In the genomic region with DNA sequence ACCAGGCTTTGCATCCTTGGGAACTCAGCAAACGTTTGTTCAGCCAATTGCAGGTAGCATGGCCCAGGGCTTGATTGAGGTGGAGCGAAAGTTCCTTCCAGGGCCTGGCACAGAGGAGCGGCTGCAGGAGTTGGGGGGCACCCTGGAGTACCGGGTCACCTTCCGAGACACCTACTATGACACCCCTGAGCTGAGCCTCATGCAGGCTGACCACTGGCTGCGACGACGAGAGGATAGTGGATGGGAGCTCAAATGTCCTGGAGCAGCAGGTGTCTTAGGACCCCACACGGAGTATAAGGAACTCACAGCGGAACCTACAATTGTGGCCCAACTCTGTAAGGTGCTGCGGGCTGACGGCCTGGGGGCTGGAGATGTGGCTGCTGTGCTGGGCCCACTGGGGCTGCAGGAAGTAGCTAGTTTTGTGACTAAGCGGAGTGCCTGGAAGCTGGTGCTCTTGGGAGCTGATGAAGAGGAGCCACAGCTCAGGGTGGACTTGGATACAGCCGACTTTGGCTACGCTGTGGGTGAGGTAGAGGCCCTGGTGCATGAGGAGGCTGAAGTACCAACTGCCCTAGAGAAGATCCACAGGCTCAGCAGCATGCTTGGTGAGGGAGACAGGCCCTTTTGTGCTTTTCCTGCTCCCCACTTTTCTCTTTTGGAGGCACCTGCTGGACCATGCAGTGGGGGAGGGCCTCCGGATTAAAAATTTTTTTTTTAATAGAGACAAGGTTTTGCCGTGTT, we compare ENCODE assay signal across 1 cellular context.
A peak's percentile ranks its signal among the peaks of the same experiment; 100 is the strongest.
TF ChIP-seq lines count a peak whose summit lies in the region.

No MANE protein-coding gene starts in this region.

TF ChIP-seq in HepG2, 621 proteins besides CTCF, POLR2A, EP300 and RAD21 (continued from another document and continues in another):
- TF ChIP-seq, protein P1, sequence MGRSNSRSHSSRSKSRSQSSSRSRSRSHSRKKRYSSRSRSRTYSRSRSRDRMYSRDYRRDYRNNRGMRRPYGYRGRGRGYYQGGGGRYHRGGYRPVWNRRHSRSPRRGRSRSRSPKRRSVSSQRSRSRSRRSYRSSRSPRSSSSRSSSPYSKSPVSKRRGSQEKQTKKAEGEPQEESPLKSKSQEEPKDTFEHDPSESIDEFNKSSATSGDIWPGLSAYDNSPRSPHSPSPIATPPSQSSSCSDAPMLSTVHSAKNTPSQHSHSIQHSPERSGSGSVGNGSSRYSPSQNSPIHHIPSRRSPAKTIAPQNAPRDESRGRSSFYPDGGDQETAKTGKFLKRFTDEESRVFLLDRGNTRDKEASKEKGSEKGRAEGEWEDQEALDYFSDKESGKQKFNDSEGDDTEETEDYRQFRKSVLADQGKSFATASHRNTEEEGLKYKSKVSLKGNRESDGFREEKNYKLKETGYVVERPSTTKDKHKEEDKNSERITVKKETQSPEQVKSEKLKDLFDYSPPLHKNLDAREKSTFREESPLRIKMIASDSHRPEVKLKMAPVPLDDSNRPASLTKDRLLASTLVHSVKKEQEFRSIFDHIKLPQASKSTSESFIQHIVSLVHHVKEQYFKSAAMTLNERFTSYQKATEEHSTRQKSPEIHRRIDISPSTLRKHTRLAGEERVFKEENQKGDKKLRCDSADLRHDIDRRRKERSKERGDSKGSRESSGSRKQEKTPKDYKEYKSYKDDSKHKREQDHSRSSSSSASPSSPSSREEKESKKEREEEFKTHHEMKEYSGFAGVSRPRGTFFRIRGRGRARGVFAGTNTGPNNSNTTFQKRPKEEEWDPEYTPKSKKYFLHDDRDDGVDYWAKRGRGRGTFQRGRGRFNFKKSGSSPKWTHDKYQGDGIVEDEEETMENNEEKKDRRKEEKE (IDR thresholded peaks at IDR 0.05) = no peak
- TF ChIP-seq ZNF337 (CRISPR knock-in tag; IDR thresholded peaks at IDR 0.05; ENCODE audit: borderline replicate concordance, low read depth) = no peak
- TF ChIP-seq NCOA5 (CRISPR knock-in tag; IDR thresholded peaks at IDR 0.05) = 0 out of 2 replicates have a peak, but pooled peaks have one; percentile 8
- TF ChIP-seq, protein P2, sequence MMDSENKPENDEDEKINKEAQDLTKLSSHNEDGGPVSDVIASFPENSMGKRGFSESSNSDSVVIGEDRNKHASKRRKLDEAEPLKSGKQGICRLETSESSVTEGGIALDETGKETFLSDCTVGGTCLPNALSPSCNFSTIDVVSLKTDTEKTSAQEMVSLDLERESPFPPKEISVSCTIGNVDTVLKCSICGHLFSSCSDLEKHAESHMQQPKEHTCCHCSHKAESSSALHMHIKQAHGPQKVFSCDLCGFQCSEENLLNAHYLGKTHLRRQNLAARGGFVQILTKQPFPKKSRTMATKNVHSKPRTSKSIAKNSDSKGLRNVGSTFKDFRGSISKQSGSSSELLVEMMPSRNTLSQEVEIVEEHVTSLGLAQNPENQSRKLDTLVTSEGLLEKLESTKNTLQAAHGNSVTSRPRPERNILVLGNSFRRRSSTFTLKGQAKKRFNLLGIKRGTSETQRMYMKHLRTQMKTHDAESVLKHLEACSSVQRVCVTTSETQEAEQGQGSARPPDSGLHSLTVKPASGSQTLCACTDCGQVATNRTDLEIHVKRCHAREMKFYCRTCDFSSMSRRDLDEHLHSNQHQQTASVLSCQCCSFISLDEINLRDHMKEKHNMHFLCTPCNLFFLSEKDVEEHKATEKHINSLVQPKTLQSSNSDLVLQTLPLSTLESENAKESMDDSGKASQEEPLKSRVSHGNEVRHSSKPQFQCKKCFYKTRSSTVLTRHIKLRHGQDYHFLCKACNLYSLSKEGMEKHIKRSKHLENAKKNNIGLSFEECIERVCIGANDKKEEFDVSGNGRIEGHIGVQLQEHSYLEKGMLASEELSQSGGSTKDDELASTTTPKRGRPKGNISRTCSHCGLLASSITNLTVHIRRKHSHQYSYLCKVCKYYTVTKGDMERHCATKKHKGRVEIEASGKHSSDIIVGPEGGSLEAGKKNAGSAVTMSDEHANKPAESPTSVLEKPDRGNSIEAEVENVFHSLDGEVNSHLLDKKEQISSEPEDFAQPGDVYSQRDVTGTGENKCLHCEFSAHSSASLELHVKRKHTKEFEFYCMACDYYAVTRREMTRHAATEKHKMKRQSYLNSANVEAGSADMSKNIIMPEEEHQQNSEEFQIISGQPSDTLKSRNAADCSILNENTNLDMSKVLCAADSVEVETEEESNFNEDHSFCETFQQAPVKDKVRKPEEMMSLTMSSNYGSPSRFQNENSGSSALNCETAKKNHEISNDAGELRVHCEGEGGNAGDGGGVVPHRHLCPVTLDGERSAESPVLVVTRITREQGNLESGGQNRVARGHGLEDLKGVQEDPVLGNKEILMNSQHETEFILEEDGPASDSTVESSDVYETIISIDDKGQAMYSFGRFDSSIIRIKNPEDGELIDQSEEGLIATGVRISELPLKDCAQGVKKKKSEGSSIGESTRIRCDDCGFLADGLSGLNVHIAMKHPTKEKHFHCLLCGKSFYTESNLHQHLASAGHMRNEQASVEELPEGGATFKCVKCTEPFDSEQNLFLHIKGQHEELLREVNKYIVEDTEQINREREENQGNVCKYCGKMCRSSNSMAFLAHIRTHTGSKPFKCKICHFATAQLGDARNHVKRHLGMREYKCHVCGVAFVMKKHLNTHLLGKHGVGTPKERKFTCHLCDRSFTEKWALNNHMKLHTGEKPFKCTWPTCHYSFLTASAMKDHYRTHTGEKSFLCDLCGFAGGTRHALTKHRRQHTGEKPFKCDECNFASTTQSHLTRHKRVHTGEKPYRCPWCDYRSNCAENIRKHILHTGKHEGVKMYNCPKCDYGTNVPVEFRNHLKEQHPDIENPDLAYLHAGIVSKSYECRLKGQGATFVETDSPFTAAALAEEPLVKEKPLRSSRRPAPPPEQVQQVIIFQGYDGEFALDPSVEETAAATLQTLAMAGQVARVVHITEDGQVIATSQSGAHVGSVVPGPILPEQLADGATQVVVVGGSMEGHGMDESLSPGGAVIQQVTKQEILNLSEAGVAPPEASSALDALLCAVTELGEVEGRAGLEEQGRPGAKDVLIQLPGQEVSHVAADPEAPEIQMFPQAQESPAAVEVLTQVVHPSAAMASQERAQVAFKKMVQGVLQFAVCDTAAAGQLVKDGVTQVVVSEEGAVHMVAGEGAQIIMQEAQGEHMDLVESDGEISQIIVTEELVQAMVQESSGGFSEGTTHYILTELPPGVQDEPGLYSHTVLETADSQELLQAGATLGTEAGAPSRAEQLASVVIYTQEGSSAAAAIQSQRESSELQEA (CRISPR knock-in tag; IDR thresholded peaks at IDR 0.05; ENCODE audit: not compliant biosample characterization) = no peak
- no peak for TF ChIP-seq GABPA (IDR thresholded peaks at IDR 0.05; ENCODE audit: low read depth, low read length)
- no peak for TF ChIP-seq GABPA (CRISPR knock-in tag; IDR thresholded peaks at IDR 0.05; ENCODE audit: low read depth)
- TF ChIP-seq, protein P3, sequence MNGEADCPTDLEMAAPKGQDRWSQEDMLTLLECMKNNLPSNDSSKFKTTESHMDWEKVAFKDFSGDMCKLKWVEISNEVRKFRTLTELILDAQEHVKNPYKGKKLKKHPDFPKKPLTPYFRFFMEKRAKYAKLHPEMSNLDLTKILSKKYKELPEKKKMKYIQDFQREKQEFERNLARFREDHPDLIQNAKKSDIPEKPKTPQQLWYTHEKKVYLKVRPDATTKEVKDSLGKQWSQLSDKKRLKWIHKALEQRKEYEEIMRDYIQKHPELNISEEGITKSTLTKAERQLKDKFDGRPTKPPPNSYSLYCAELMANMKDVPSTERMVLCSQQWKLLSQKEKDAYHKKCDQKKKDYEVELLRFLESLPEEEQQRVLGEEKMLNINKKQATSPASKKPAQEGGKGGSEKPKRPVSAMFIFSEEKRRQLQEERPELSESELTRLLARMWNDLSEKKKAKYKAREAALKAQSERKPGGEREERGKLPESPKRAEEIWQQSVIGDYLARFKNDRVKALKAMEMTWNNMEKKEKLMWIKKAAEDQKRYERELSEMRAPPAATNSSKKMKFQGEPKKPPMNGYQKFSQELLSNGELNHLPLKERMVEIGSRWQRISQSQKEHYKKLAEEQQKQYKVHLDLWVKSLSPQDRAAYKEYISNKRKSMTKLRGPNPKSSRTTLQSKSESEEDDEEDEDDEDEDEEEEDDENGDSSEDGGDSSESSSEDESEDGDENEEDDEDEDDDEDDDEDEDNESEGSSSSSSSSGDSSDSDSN (CRISPR knock-in tag; IDR thresholded peaks at IDR 0.05) = no peak
- TF ChIP-seq NFE2 (CRISPR knock-in tag; IDR thresholded peaks at IDR 0.05) = no peak
- TF ChIP-seq, protein P4, sequence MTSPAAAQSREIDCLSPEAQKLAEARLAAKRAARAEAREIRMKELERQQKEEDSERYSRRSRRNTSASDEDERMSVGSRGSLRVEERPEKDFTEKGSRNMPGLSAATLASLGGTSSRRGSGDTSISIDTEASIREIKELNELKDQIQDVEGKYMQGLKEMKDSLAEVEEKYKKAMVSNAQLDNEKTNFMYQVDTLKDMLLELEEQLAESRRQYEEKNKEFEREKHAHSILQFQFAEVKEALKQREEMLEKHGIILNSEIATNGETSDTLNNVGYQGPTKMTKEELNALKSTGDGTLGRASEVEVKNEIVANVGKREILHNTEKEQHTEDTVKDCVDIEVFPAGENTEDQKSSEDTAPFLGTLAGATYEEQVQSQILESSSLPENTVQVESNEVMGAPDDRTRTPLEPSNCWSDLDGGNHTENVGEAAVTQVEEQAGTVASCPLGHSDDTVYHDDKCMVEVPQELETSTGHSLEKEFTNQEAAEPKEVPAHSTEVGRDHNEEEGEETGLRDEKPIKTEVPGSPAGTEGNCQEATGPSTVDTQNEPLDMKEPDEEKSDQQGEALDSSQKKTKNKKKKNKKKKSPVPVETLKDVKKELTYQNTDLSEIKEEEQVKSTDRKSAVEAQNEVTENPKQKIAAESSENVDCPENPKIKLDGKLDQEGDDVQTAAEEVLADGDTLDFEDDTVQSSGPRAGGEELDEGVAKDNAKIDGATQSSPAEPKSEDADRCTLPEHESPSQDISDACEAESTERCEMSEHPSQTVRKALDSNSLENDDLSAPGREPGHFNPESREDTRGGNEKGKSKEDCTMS (CRISPR knock-in tag; conservative IDR thresholded peaks at IDR 0.05) = no peak
- no peak for TF ChIP-seq ZNF781 (CRISPR knock-in tag; IDR thresholded peaks at IDR 0.05; ENCODE audit: borderline replicate concordance, not compliant biosample characterization)
- TF ChIP-seq ZNF670 (CRISPR knock-in tag; IDR thresholded peaks at IDR 0.05; ENCODE audit: borderline replicate concordance) = no peak
- no peak; the same call in 1 of the 2 replicates for TF ChIP-seq ZNF546 (CRISPR knock-in tag; conservative IDR thresholded peaks at IDR 0.05)
- no peak for TF ChIP-seq SNAPC2 (CRISPR knock-in tag; IDR thresholded peaks at IDR 0.05)
- no peak for TF ChIP-seq ATAD3A (CRISPR knock-in tag; IDR thresholded peaks at IDR 0.05)
- TF ChIP-seq ZNF446 (CRISPR knock-in tag; IDR thresholded peaks at IDR 0.05) = 0 out of 2 replicates have a peak, but pooled peaks have one; percentile 47
- 0 out of 2 replicates have a peak, but pooled peaks have one; percentile 65 for TF ChIP-seq ZFP90 (CRISPR knock-in tag; IDR thresholded peaks at IDR 0.05; ENCODE audit: borderline replicate concordance)
- TF ChIP-seq ZNF557 (CRISPR knock-in tag; IDR thresholded peaks at IDR 0.05) = no peak
- TF ChIP-seq, protein P5, sequence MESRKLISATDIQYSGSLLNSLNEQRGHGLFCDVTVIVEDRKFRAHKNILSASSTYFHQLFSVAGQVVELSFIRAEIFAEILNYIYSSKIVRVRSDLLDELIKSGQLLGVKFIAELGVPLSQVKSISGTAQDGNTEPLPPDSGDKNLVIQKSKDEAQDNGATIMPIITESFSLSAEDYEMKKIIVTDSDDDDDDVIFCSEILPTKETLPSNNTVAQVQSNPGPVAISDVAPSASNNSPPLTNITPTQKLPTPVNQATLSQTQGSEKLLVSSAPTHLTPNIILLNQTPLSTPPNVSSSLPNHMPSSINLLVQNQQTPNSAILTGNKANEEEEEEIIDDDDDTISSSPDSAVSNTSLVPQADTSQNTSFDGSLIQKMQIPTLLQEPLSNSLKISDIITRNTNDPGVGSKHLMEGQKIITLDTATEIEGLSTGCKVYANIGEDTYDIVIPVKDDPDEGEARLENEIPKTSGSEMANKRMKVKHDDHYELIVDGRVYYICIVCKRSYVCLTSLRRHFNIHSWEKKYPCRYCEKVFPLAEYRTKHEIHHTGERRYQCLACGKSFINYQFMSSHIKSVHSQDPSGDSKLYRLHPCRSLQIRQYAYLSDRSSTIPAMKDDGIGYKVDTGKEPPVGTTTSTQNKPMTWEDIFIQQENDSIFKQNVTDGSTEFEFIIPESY (CRISPR knock-in tag; IDR thresholded peaks at IDR 0.05) = no peak
- TF ChIP-seq, protein P6, sequence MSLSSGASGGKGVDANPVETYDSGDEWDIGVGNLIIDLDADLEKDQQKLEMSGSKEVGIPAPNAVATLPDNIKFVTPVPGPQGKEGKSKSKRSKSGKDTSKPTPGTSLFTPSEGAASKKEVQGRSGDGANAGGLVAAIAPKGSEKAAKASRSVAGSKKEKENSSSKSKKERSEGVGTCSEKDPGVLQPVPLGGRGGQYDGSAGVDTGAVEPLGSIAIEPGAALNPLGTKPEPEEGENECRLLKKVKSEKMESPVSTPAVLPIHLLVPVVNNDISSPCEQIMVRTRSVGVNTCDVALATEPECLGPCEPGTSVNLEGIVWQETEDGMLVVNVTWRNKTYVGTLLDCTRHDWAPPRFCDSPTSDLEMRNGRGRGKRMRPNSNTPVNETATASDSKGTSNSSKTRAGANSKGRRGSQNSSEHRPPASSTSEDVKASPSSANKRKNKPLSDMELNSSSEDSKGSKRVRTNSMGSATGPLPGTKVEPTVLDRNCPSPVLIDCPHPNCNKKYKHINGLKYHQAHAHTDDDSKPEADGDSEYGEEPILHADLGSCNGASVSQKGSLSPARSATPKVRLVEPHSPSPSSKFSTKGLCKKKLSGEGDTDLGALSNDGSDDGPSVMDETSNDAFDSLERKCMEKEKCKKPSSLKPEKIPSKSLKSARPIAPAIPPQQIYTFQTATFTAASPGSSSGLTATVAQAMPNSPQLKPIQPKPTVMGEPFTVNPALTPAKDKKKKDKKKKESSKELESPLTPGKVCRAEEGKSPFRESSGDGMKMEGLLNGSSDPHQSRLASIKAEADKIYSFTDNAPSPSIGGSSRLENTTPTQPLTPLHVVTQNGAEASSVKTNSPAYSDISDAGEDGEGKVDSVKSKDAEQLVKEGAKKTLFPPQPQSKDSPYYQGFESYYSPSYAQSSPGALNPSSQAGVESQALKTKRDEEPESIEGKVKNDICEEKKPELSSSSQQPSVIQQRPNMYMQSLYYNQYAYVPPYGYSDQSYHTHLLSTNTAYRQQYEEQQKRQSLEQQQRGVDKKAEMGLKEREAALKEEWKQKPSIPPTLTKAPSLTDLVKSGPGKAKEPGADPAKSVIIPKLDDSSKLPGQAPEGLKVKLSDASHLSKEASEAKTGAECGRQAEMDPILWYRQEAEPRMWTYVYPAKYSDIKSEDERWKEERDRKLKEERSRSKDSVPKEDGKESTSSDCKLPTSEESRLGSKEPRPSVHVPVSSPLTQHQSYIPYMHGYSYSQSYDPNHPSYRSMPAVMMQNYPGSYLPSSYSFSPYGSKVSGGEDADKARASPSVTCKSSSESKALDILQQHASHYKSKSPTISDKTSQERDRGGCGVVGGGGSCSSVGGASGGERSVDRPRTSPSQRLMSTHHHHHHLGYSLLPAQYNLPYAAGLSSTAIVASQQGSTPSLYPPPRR (CRISPR knock-in tag; IDR thresholded peaks at IDR 0.05; ENCODE audit: borderline replicate concordance) = no peak
- TF ChIP-seq SATB2 (CRISPR knock-in tag; IDR thresholded peaks at IDR 0.05) = no peak
- TF ChIP-seq ZBTB7A (CRISPR knock-in tag; IDR thresholded peaks at IDR 0.05) = no peak
- TF ChIP-seq, protein P7, sequence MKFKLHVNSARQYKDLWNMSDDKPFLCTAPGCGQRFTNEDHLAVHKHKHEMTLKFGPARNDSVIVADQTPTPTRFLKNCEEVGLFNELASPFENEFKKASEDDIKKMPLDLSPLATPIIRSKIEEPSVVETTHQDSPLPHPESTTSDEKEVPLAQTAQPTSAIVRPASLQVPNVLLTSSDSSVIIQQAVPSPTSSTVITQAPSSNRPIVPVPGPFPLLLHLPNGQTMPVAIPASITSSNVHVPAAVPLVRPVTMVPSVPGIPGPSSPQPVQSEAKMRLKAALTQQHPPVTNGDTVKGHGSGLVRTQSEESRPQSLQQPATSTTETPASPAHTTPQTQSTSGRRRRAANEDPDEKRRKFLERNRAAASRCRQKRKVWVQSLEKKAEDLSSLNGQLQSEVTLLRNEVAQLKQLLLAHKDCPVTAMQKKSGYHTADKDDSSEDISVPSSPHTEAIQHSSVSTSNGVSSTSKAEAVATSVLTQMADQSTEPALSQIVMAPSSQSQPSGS (CRISPR knock-in tag; IDR thresholded peaks at IDR 0.05) = no peak
- TF ChIP-seq ZSCAN30 (CRISPR knock-in tag; IDR thresholded peaks at IDR 0.05) = no peak
- TF ChIP-seq RFXANK (CRISPR knock-in tag; IDR thresholded peaks at IDR 0.05) = no peak
- TF ChIP-seq CENPX (CRISPR knock-in tag; IDR thresholded peaks at IDR 0.05) = no peak
